21 cellular contexts compared by ENCODE assay signal in the genomic region with DNA sequence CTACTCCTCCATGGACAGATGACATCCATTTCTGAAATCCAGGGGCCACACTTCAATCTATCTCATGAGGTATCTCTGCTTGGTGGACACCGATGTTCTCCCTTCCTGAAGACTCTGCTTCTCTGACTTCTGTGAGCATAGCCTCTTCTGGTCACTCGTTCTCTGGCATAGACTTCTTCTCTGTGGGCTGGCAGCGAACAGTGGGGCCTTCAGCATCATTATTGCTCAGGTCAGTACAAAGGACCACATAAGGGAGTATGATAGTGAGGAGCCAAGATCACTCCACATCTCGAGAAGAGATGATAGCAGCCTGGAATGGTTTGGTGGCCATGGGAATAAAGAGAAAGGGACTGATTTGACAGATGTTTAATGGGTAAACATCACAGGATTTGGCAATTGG. TPM values are rescaled to one million over a fixed set of nuclear protein-coding genes. Genes with fewer than 3 reads are reported as not detected.
DNase-seq lines count a peak whose midpoint lies in the region; ATAC-seq, FAIRE-seq and TF ChIP-seq lines count a peak whose summit lies in the region.
"Had no signal": no experiment of that assay in that cellular context is flagged by ENCODE, and none has a peak within 500 bp of the region (broad histone marks: within the 10 kb centered on the region; RNA-seq: fewer than 3 reads in every experiment).

No MANE protein-coding gene starts in this region.

- WGBS in A549 (ENCODE audit: missing lambda C conversion rate): 95% methylated on average over 4 of the region's 4 CpGs
- 73% methylated on average over 4 of the region's 4 CpGs for WGBS in right lobe of liver (ENCODE audit: insufficient coverage, low coverage, low lambda C conversion rate, missing lambda C conversion rate)

- no peak for TF ChIP-seq EP300 in A549 (IDR thresholded peaks at IDR 0.05)

- H3K4me1 Mint-ChIP-seq in CD14-positive monocyte: peaks cover 63% of the 10 kb centered on the region
- peaks cover 27 to 47% (median 30%) of the 10 kb centered on the region in 3 donors for H3K4me1 Mint-ChIP-seq in T-cell

- no peak for TF ChIP-seq CTCF in A549 (IDR thresholded peaks at IDR 0.05)
- TF ChIP-seq CTCF in CD14-positive monocyte (IDR thresholded peaks at IDR 0.05): no peak
- TF ChIP-seq CTCF in right lobe of liver (IDR thresholded peaks at IDR 0.05): no peak

- H3K9me3 ChIP-seq in A549 (no peaks in the 10 kb centered on the region), right lobe of liver (no peaks in the 10 kb centered on the region)
- H3K9me3 ChIP-seq: prostate gland, thyroid gland had no signal

- CTCF ChIA-PET in A549 (lab: Yijun Ruan, JAX): interaction anchor here (7.5 kb wide), 1 partner anchor 37 kb away, joined by 66 read pairs; no protein-coding TSS in a partner anchor
- CTCF ChIA-PET in T-cell (lab: Charles Lee): no interaction called here

- peaks cover 0 to 5% (median 0%) of the 10 kb centered on the region in 7 donors for H3K9me3 Mint-ChIP-seq in CD14-positive monocyte
- H3K9me3 Mint-ChIP-seq in T-cell: no peaks in the 10 kb centered on the region
- H3K9me3 Mint-ChIP-seq: activated CD4-positive, alpha-beta memory T cell treated with anti-CD3 and anti-CD28 coated beads for 36 hours; activated naive CD4-positive, alpha-beta T cell treated with anti-CD3 and anti-CD28 coated beads for 36 hours had no signal

- H3K27ac Mint-ChIP-seq in CD14-positive monocyte: peak overlapping the region in 5 of 7 donors; percentile 63 to 95 (median 91)
- H3K27ac Mint-ChIP-seq in T-cell: peak overlapping the region; percentile 4 to 7
- H3K27ac Mint-ChIP-seq: activated naive CD4-positive, alpha-beta T cell treated with anti-CD3 and anti-CD28 coated beads for 36 hours; neural progenitor cell had no signal

- no peaks in the 10 kb centered on the region for H3K27me3 ChIP-seq in right lobe of liver
- H3K27me3 ChIP-seq: foreskin keratinocyte, neural progenitor cell, thyroid gland had no signal

- H3K27me3 Mint-ChIP-seq in CD14-positive monocyte (ENCODE audit: low read depth in 3 of 3) (peaks cover 0 to 3% (median 0%) of the 10 kb centered on the region in 3 donors), T-cell (no peaks in the 10 kb centered on the region)
- H3K27me3 Mint-ChIP-seq: activated CD4-positive, alpha-beta memory T cell treated with anti-CD3 and anti-CD28 coated beads for 36 hours had no signal

- TF ChIP-seq RAD21 in A549 (conservative IDR thresholded peaks at IDR 0.05 in 1 of 2, IDR thresholded peaks at IDR 0.05 in 1 of 2): no peak

- no peak for TF ChIP-seq POLR2A in A549 (IDR thresholded peaks at IDR 0.05; ENCODE audit: low read length)
- TF ChIP-seq POLR2A in right lobe of liver (IDR thresholded peaks at IDR 0.05): no peak

- intact Hi-C loops in CD14-positive monocyte (cut with micrococcal nuclease): loop anchor here in 1 of 2 donors (5.0 kb wide), 1 partner anchor 36 kb away; no protein-coding TSS in a partner anchor
- intact Hi-C loops in right lobe of liver (cut with DNase I): no loop called here

- H3K4me2 ChIP-seq in A549: peak overlapping the region; percentile 60; the same call in 1 of the 3 replicates
- H3K4me2 ChIP-seq: neural progenitor cell, PC-9 had no signal

- no peak for FAIRE-seq in A549 (lab: Jason Lieb, UNC)
- FAIRE-seq: D721Med had no signal

- H3K4me1 ChIP-seq in A549 (peaks cover 65% of the 10 kb centered on the region), right lobe of liver (peaks cover 0 to 37% (median 8%) of the 10 kb centered on the region in 4 donors)

- POLR2A ChIA-PET in A549 (lab: Yijun Ruan, JAX): no interaction called here
- POLR2A ChIA-PET in T-cell (lab: Charles Lee): no interaction called here

- DNase-seq in A549 (ENCODE audit: low read depth in 1 of 2, low spot score in 1 of 2): no peak
- DNase-seq in CD14-positive monocyte (ENCODE audit: low spot score): no peak
- DNase-seq in T-cell: no peak
- DNase-seq in right lobe of liver: no peak
- no peak for DNase-seq in NCI-H1417 treated with DMSO at 0.1 percent for 48 hours (lab: John Stamatoyannopoulos, UW)
- DNase-seq in hypothalamus (lab: John Stamatoyannopoulos, UW): no peak
- DNase-seq in iPS-NIHi11 (ENCODE audit: low spot score): no peak
- DNase-seq: activated CD4-positive, alpha-beta memory T cell treated with anti-CD3 and anti-CD28 coated beads for 36 hours; activated naive CD4-positive, alpha-beta T cell treated with anti-CD3 and anti-CD28 coated beads for 36 hours; cerebellar nuclear complex; foreskin keratinocyte; left ventricle myocardium superior; NCI-H1105; NCI-H2081 treated with DMSO at 0.1 percent for 48 hours; PC-9; stimulated activated CD4-positive, alpha-beta T cell treated with anti-CD3 and anti-CD28 coated beads, Interleukin-1b, Interleukin-23, amount 100 ng/mL, for 48 hours; stimulated activated naive CD4-positive, alpha-beta T cell treated with Interleukin-2 at 50 U/mL for 16 hours had no signal

- H3K36me3 Mint-ChIP-seq in CD14-positive monocyte: peaks cover 20 to 30% of the 10 kb centered on the region in 2 donors
- peaks cover 27% of the 10 kb centered on the region for H3K36me3 Mint-ChIP-seq in T-cell

- ATAC-seq in A549 (no peak), T-cell (replicated peaks in 1 of 4) (no peak), right lobe of liver (no peak)
- ATAC-seq: foreskin keratinocyte, left ventricle myocardium superior had no signal

- H3K4me3 Mint-ChIP-seq in CD14-positive monocyte (no peak overlapping the region), T-cell (no peak overlapping the region)
- H3K4me3 Mint-ChIP-seq: activated CD4-positive, alpha-beta memory T cell treated with anti-CD3 and anti-CD28 coated beads for 36 hours; activated naive CD4-positive, alpha-beta T cell treated with anti-CD3 and anti-CD28 coated beads for 36 hours; neural progenitor cell had no signal

- H3K27ac ChIP-seq in A549 (peak overlapping the region; percentile 46 to 71; a peak in 4 of 6 replicates), right lobe of liver (peak overlapping the region in 2 of 3 donors; percentile 58 to 76)
- H3K27ac ChIP-seq: foreskin keratinocyte, neural progenitor cell, PC-9, prostate gland, thyroid gland had no signal

- H3K36me3 ChIP-seq in right lobe of liver: peaks cover 0 to 4% (median 0%) of the 10 kb centered on the region in 4 donors
- H3K36me3 ChIP-seq: prostate gland, thyroid gland had no signal

- H3K4me3 ChIP-seq in A549: no peak overlapping the region
- no peak overlapping the region for H3K4me3 ChIP-seq in right lobe of liver
- H3K4me3 ChIP-seq: neural progenitor cell, PC-9, prostate gland, thyroid gland had no signal

TF ChIP-seq in A549, 52 proteins besides CTCF, POLR2A, EP300 and RAD21:
- TF ChIP-seq POLR2AphosphoS2 (conservative IDR thresholded peaks at IDR 0.05; ENCODE audit: low read length): no peak
- TF ChIP-seq, protein P1, sequence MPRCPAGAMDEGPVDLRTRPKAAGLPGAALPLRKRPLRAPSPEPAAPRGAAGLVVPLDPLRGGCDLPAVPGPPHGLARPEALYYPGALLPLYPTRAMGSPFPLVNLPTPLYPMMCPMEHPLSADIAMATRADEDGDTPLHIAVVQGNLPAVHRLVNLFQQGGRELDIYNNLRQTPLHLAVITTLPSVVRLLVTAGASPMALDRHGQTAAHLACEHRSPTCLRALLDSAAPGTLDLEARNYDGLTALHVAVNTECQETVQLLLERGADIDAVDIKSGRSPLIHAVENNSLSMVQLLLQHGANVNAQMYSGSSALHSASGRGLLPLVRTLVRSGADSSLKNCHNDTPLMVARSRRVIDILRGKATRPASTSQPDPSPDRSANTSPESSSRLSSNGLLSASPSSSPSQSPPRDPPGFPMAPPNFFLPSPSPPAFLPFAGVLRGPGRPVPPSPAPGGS (IDR thresholded peaks at IDR 0.05): no peak
- TF ChIP-seq SMC3 (IDR thresholded peaks at IDR 0.05): no peak
- TF ChIP-seq NR3C1 (IDR thresholded peaks at IDR 0.05): no peak
- TF ChIP-seq NFE2L2 (conservative IDR thresholded peaks at IDR 0.05; ENCODE audit: low read length): no peak
- TF ChIP-seq MYC (IDR thresholded peaks at IDR 0.05; ENCODE audit: borderline replicate concordance, low read length): no peak

RNA-seq across cellular contexts. Expression of a gene that starts 8.0 kb away (rescaled TPM):
- polyA plus RNA-seq in A549 (2011; rRNA removed) (194 and 221 TPM in 2 replicates), A549 (2017; fragmentation: RNase III; extraction: RNeasy Plus Mini Kit Qiagen cat#74134 plus additional on column Dnase treatment) (76.5 to 83.9 TPM (median 77.8 TPM) in 3 replicates), CD14-positive monocyte (10 to 100 TPM; 22.5 to 28.5 TPM)
- polyA plus RNA-seq in A549 (2012; cell fraction: cytosol; rRNA removed): 52.1 and 59.5 TPM in 2 replicates
- 15.5 and 20.4 TPM in 2 replicates for polyA plus RNA-seq in A549 (2012; cell fraction: nucleus; rRNA removed)
- polyA minus RNA-seq in A549 (2011; rRNA and poly(A)+ RNA removed): 103 and 125 TPM in 2 replicates
- total RNA-seq in T-cell (10 to 100 TPM; 56.7 to 62.5 (median 60.3) TPM), right lobe of liver (10 to 100 TPM; 28.6 to 45.3 (median 35.4) TPM)

RNA-seq across cellular contexts. Expression of a gene that starts 57.5 kb away (rescaled TPM):
- 2,292 and 3,109 TPM in 2 replicates for polyA plus RNA-seq in A549 (2011; rRNA removed)
- polyA plus RNA-seq in A549 (2012; cell fraction: cytosol; rRNA removed): 4,680 and 6,577 TPM in 2 replicates
- 1,922 and 4,092 TPM in 2 replicates for polyA plus RNA-seq in A549 (2012; cell fraction: nucleus; rRNA removed)
- polyA plus RNA-seq in A549 (2017; fragmentation: RNase III; extraction: RNeasy Plus Mini Kit Qiagen cat#74134 plus additional on column Dnase treatment): 6,648 to 7,189 TPM (median 7,015 TPM) in 3 replicates
- 369 and 387 TPM in 2 replicates for polyA minus RNA-seq in A549 (2011; rRNA and poly(A)+ RNA removed)
- 1,000 to 10,000 TPM; 5,130 to 6,847 TPM for polyA plus RNA-seq in CD14-positive monocyte
- total RNA-seq in T-cell: 1,000 to 10,000 TPM; 1,423 to 1,890 (median 1,689) TPM
- 100 to 1,000 TPM in 5 of 6 experiments, 10 to 100 TPM in 1; 77.3 to 814 (median 270) TPM for total RNA-seq in right lobe of liver
